Comparison of ENCODE assay signal across 21 cellular contexts in the genomic region with DNA sequence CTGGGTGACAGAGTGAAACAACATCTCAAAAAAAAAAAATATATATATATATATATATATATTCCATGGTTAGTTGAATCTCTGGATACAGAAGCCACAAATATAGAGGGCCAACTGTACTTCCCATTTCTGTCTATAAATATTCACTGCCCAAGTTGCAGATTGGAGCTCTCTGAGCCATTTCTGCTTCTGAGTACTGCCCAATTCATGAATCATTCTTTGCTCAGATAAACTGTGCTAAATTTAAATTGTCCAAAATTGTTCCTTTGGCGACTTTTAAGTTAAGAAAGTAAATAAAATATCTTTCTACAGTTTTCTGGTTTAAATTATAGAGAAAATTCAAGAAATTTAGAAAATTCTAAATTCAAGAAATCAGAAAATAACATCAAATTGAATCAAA. TPM values are rescaled to one million over a fixed set of nuclear protein-coding genes. Genes with fewer than 3 reads are reported as not detected.
"Had no signal": no experiment of that assay in that cellular context is flagged by ENCODE, and none has a peak within 500 bp of the region (broad histone marks: within the 10 kb centered on the region; RNA-seq: fewer than 3 reads in every experiment).

No MANE protein-coding gene starts in this region.

- H3K4me3 Mint-ChIP-seq: activated CD4-positive, alpha-beta T cell treated with anti-CD3 and anti-CD28 coated beads, Interleukin-2, amount 10 ng/mL, durations not matched to agents 24 days and 14 days; activated naive CD8-positive, alpha-beta T cell treated with anti-CD3 and anti-CD28 coated beads for 36 hours; naive thymus-derived CD8-positive, alpha-beta T cell; stimulated activated naive B cell treated with anti-CD40 and anti-IgM and Interleukin-4, amounts not matched to agents 10 μg/mL and 1 μg/mL and 100 μg/mL, for 72 hours had no signal

- H3K27me3 Mint-ChIP-seq: activated naive CD8-positive, alpha-beta T cell treated with anti-CD3 and anti-CD28 coated beads for 36 hours; stimulated activated naive B cell treated with anti-CD40 and anti-IgM and Interleukin-4, amounts not matched to agents 10 μg/mL and 1 μg/mL and 100 μg/mL, for 72 hours had no signal

- FAIRE-seq: colon, endometrium, pancreas had no signal

- H3K9me3 ChIP-seq: body of pancreas, pancreas, sigmoid colon, uterus had no signal

- DNase-seq: activated CD4-positive, alpha-beta T cell treated with anti-CD3 and anti-CD28 coated beads, Interleukin-2, amount 10 ng/mL, durations not matched to agents 24 days and 14 days; activated CD4-positive, CD25-positive, alpha-beta regulatory T cell; activated CD8-positive, alpha-beta memory T cell treated with anti-CD3 and anti-CD28 coated beads, Interleukin-2, amount 50 U/mL, for 48 hours; activated naive CD8-positive, alpha-beta T cell treated with anti-CD3 and anti-CD28 coated beads for 36 hours; amygdala; body of pancreas; caudate nucleus; islet precursor cell; naive thymus-derived CD8-positive, alpha-beta T cell; pancreas; sigmoid colon; stimulated activated CD4-positive, alpha-beta T cell treated with anti-CD3 and anti-CD28 coated beads, Interleukin-2, amount 100 ng/mL, for 24 hours; stimulated activated naive B cell treated with anti-CD40 and anti-IgM and Interleukin-4, amounts not matched to agents 10 μg/mL and 1 μg/mL and 100 μg/mL, for 72 hours; uterus had no signal

- ATAC-seq: body of pancreas; naive thymus-derived CD8-positive, alpha-beta T cell; pancreas; stimulated activated naive B cell treated with anti-CD40 and anti-IgM and Interleukin-4, amounts not matched to agents 10 μg/mL and 1 μg/mL and 100 μg/mL, for 72 hours had no signal

- H3K4me2 ChIP-seq: hepatocyte had no signal

- H3K36me3 ChIP-seq: pancreas, sigmoid colon, tibial nerve, uterus had no signal

- H3K4me1 ChIP-seq: body of pancreas, pancreas, sigmoid colon, tibial nerve, uterus had no signal

- H3K4me1 Mint-ChIP-seq: naive thymus-derived CD8-positive, alpha-beta T cell; stimulated activated naive B cell treated with anti-CD40 and anti-IgM and Interleukin-4, amounts not matched to agents 10 μg/mL and 1 μg/mL and 100 μg/mL, for 72 hours had no signal

- H3K9me3 Mint-ChIP-seq: activated CD4-positive, alpha-beta T cell treated with anti-CD3 and anti-CD28 coated beads, Interleukin-2, amount 10 ng/mL, durations not matched to agents 24 days and 14 days; activated naive CD8-positive, alpha-beta T cell treated with anti-CD3 and anti-CD28 coated beads for 36 hours; naive thymus-derived CD8-positive, alpha-beta T cell; stimulated activated naive B cell treated with anti-CD40 and anti-IgM and Interleukin-4, amounts not matched to agents 10 μg/mL and 1 μg/mL and 100 μg/mL, for 72 hours had no signal

- H3K79me2 ChIP-seq: hepatocyte had no signal

- H3K36me3 Mint-ChIP-seq: activated naive CD8-positive, alpha-beta T cell treated with anti-CD3 and anti-CD28 coated beads for 36 hours; naive thymus-derived CD8-positive, alpha-beta T cell; stimulated activated naive B cell treated with anti-CD40 and anti-IgM and Interleukin-4, amounts not matched to agents 10 μg/mL and 1 μg/mL and 100 μg/mL, for 72 hours had no signal

- H2AFZ ChIP-seq: hepatocyte had no signal

- H3K4me3 ChIP-seq: body of pancreas, hepatocyte, pancreas, sigmoid colon, tibial nerve, uterus had no signal

- H3K27ac ChIP-seq: body of pancreas, hepatocyte, pancreas, sigmoid colon, tibial nerve, uterus had no signal

RNA-seq across cellular contexts. Expression of a gene that starts 23.2 kb away (rescaled TPM):
- total RNA-seq: activated CD4-positive, alpha-beta T cell treated with anti-CD3 and anti-CD28 coated beads, Interleukin-2, amount 10 ng/mL, durations not matched to agents 24 days and 14 days; activated naive CD8-positive, alpha-beta T cell treated with anti-CD3 and anti-CD28 coated beads for 36 hours; body of pancreas; fibroblast of villous mesenchyme; glomerular endothelial cell; hepatocyte; mononuclear cell; naive thymus-derived CD8-positive, alpha-beta T cell; pancreas; sigmoid colon; tibial nerve; uterus had no signal
